ENCODE assay signal across 19 cellular contexts in the genomic region with DNA sequence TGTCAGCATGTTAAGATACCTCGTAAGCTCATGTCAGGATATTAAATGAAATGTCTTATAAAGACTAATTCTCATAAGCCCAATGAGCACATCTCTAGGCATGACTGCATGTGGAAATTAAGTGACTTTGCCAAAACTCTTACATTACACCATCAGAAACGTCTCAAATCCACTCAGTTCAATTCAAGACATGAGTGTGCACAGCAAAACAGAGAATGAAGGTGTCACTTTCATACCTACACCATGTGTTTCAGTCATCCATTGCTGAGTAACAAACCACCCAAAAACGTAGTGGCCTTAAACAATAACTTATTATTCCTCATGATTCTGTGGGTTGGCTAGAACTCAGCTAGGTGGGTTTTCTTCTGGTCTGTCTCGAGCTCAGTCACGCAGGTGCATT.
"Had no signal": no experiment of that assay in that cellular context is flagged by ENCODE, and none has a peak within 500 bp of the region (broad histone marks: within the 10 kb centered on the region; RNA-seq: fewer than 3 reads in every experiment).

No MANE protein-coding gene starts in this region.

- H3K9me3 Mint-ChIP-seq: stimulated activated naive CD8-positive, alpha-beta T cell treated with anti-CD3 and anti-CD28 coated beads, Interleukin-15, Interleukin-2, amounts not matched to agents 100 ng/mL and 50 ng/mL, for 24 hours had no signal

- DNase-seq: cortex of kidney; dorsolateral prefrontal cortex; effector CD8-positive, alpha-beta T cell; foreskin melanocyte; head of caudate nucleus; hippocampal formation; left colon; mammary epithelial cell; naive thymus-derived CD4-positive, alpha-beta T cell; occipital lobe; pancreas; right cardiac atrium; small intestine; stimulated activated CD4-positive, alpha-beta T cell treated with anti-CD3 and anti-CD28 coated beads, Interleukin-12 subunit alpha, Interleukin-12 subunit beta, amount 100 ng/mL, for 4 hours; stimulated activated CD4-positive, alpha-beta T cell treated with anti-CD3 and anti-CD28 coated beads, Interleukin-2, amount 100 ng/mL, for 48 hours; testis; upper lobe of right lung had no signal

- ATAC-seq: left colon; naive thymus-derived CD4-positive, alpha-beta T cell; pancreas; right cardiac atrium had no signal

- H3K27ac Mint-ChIP-seq: naive thymus-derived CD4-positive, alpha-beta T cell; progenitor cell of endocrine pancreas; stimulated activated naive CD8-positive, alpha-beta T cell treated with anti-CD3 and anti-CD28 coated beads, Interleukin-15, Interleukin-2, amounts not matched to agents 100 ng/mL and 50 ng/mL, for 24 hours had no signal

- H3K27me3 Mint-ChIP-seq: naive thymus-derived CD4-positive, alpha-beta T cell; progenitor cell of endocrine pancreas; stimulated activated naive CD8-positive, alpha-beta T cell treated with anti-CD3 and anti-CD28 coated beads, Interleukin-15, Interleukin-2, amounts not matched to agents 100 ng/mL and 50 ng/mL, for 24 hours had no signal

- H3K4me3 Mint-ChIP-seq: naive thymus-derived CD4-positive, alpha-beta T cell; stimulated activated naive CD8-positive, alpha-beta T cell treated with anti-CD3 and anti-CD28 coated beads, Interleukin-15, Interleukin-2, amounts not matched to agents 100 ng/mL and 50 ng/mL, for 24 hours had no signal
